28 cellular contexts compared by ENCODE assay signal in the genomic region with DNA sequence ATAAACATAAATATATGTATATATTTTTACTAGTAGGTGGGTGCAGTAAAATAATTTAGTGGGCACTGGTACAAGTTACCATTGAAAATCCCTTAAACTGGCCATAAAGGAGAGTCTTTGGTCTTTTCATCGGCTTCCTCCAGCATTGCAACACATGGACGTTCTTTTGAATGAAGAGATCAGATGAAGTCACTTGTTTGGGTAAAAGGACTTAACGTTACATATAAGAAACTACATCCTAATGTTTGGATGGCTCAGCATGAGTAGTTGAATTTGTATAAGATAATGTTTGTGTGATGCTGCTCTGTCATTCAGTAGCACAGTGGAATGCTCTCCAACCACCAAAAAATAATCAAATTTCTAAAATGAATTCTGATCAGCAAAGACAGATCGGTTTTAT.
"Had no signal": no experiment of that assay in that cellular context is flagged by ENCODE, and none has a peak within 500 bp of the region (broad histone marks: within the 10 kb centered on the region; RNA-seq: fewer than 3 reads in every experiment).

No MANE protein-coding gene starts in this region.

- DNase-seq: dermis blood vessel endothelial cell; dorsolateral prefrontal cortex; effector CD4-positive, alpha-beta T cell; effector memory CD4-positive, alpha-beta T cell; erythroblast; esophagus squamous epithelium; foreskin fibroblast; foreskin melanocyte; gastrocnemius medialis; glutamatergic neuron; head of caudate nucleus; heart right ventricle; hippocampal formation; islet precursor cell; kidney; kidney glomerular epithelial cell; left colon; left ventricle myocardium superior; lower lobe of right lung; mesenchymal stem cell; mucosa of descending colon; naive B cell had no signal

- H3K27ac Mint-ChIP-seq: mesothelial cell of epicardium, naive B cell had no signal

- H3K36me3 Mint-ChIP-seq: mesothelial cell of epicardium, naive B cell had no signal

- H3K4me3 ChIP-seq: coronary artery, dorsolateral prefrontal cortex, esophagus squamous epithelium, gastrocnemius medialis, heart right ventricle, lower lobe of right lung, mucosa of descending colon had no signal

- FAIRE-seq: colon, kidney had no signal

- H3K27me3 ChIP-seq: esophagus squamous epithelium, gastrocnemius medialis had no signal

- H3K27ac ChIP-seq: coronary artery, dorsolateral prefrontal cortex, epithelial cell of prostate had no signal

- ATAC-seq: esophagus mucosa, gastrocnemius medialis, heart right ventricle, left colon, left lobe of liver, left ventricle myocardium superior, lower lobe of right lung, mucosa of descending colon had no signal

- H3K36me3 ChIP-seq: lower lobe of right lung had no signal

- H3K9me3 Mint-ChIP-seq: mesothelial cell of epicardium, naive B cell had no signal

- H3K9me3 ChIP-seq: esophagus squamous epithelium, gastrocnemius medialis, heart right ventricle, lower lobe of right lung, mucosa of descending colon had no signal

- H3K4me3 Mint-ChIP-seq: mesothelial cell of epicardium, naive B cell had no signal
